ENCODE assay signal across 14 cellular contexts in the genomic region with DNA sequence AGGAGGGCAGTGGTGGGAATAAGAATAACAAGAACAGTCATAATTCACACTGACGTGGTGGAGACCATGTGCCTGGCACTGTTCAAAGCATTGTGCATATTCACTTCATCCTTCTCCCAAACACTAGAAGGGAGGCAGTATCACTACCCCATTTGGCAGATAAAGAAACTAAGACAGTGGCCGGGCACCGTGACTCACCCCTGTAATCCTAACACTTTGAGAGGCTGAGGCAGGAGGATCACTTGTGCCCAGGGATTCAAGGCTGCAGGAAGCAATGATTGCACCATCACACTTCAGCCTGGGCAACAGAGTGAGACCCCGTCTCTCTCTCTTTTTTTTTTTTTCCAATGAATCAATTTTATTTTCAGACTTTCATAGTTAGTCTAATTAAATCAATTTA. TPM values are rescaled to one million over a fixed set of nuclear protein-coding genes. Genes with fewer than 3 reads are reported as not detected.
"Had no signal": no experiment of that assay in that cellular context is flagged by ENCODE, and none has a peak within 500 bp of the region (broad histone marks: within the 10 kb centered on the region; RNA-seq: fewer than 3 reads in every experiment).

No MANE protein-coding gene starts in this region.

- H3K4me1 ChIP-seq: ascending aorta had no signal

- ATAC-seq: activated naive CD8-positive, alpha-beta T cell treated with anti-CD3 and anti-CD28 coated beads, Interleukin-2, amount 50 U/mL, for 24 hours; naive thymus-derived CD4-positive, alpha-beta T cell had no signal

- H3K36me3 Mint-ChIP-seq: naive thymus-derived CD4-positive, alpha-beta T cell had no signal

- DNase-seq: activated B cell treated with CpG ODN at 0.5 μM for 24 hours; activated CD4-positive, alpha-beta T cell treated with anti-CD3 and anti-CD28 coated beads, Interleukin-2, amount 10 ng/mL, durations not matched to agents 24 days and 14 days; activated naive CD4-positive, alpha-beta T cell treated with Interleukin-2 at 50 U/mL for 16 hours; activated naive CD8-positive, alpha-beta T cell treated with anti-CD3 and anti-CD28 coated beads, Interleukin-2, amount 50 U/mL, for 24 hours; head of caudate nucleus; naive thymus-derived CD4-positive, alpha-beta T cell had no signal

- H3K27ac Mint-ChIP-seq: activated B cell treated with CpG ODN at 0.5 μM for 24 hours; activated CD4-positive, alpha-beta T cell treated with anti-CD3 and anti-CD28 coated beads, Interleukin-2, amount 10 ng/mL, durations not matched to agents 24 days and 14 days; activated naive CD8-positive, alpha-beta T cell treated with anti-CD3 and anti-CD28 coated beads, Interleukin-2, amount 50 U/mL, for 24 hours; naive thymus-derived CD4-positive, alpha-beta T cell had no signal

- H3K4me2 ChIP-seq: smooth muscle cell had no signal

- H3K4me3 Mint-ChIP-seq: activated B cell treated with CpG ODN at 0.5 μM for 24 hours; activated CD4-positive, alpha-beta T cell treated with anti-CD3 and anti-CD28 coated beads, Interleukin-2, amount 10 ng/mL, durations not matched to agents 24 days and 14 days; activated naive CD8-positive, alpha-beta T cell treated with anti-CD3 and anti-CD28 coated beads, Interleukin-2, amount 50 U/mL, for 24 hours had no signal

- H3K9me3 ChIP-seq: ascending aorta, esophagus muscularis mucosa, neutrophil, right atrium auricular region, tibial nerve had no signal

- H3K27ac ChIP-seq: ascending aorta, esophagus muscularis mucosa, neutrophil, right atrium auricular region, tibial nerve had no signal

- H3K36me3 ChIP-seq: ascending aorta, esophagus muscularis mucosa, neutrophil, right atrium auricular region, tibial nerve had no signal

- H3K4me3 ChIP-seq: ascending aorta, esophagus muscularis mucosa, right atrium auricular region, smooth muscle cell, tibial nerve had no signal

- H3K27me3 ChIP-seq: ascending aorta, right atrium auricular region, tibial nerve had no signal

- H3K9me3 Mint-ChIP-seq: activated B cell treated with CpG ODN at 0.5 μM for 24 hours; activated CD4-positive, alpha-beta T cell treated with anti-CD3 and anti-CD28 coated beads, Interleukin-2, amount 10 ng/mL, durations not matched to agents 24 days and 14 days; activated naive CD8-positive, alpha-beta T cell treated with anti-CD3 and anti-CD28 coated beads, Interleukin-2, amount 50 U/mL, for 24 hours; naive thymus-derived CD4-positive, alpha-beta T cell had no signal

RNA-seq across cellular contexts. Expression of gene S1PR5, which starts 21.0 kb away (rescaled TPM):
- total RNA-seq: activated B cell treated with CpG ODN at 0.5 μM for 24 hours; activated CD4-positive, alpha-beta T cell treated with anti-CD3 and anti-CD28 coated beads, Interleukin-2, amount 10 ng/mL, durations not matched to agents 24 days and 14 days; esophagus muscularis mucosa; posterior vena cava; T-helper 1 cell treated with Interleukin-12 subunit alpha and Interleukin-12 subunit beta and Interleukin-4 antibody, amounts not matched to agents 30 ng/mL and 1 ng/mL, for 36 hours had no signal
